In genomic region chr2:127566576-127566975, GRCh38 we compare ENCODE assay signal across 16 cellular contexts. TPM values are rescaled to one million over a fixed set of nuclear protein-coding genes. Genes with fewer than 3 reads are reported as not detected.
"Had no signal": no experiment of that assay in that cellular context is flagged by ENCODE, and none has a peak within 500 bp of the region (broad histone marks: within the 10 kb centered on the region; RNA-seq: fewer than 3 reads in every experiment).

No MANE protein-coding gene starts in this region.

- DNase-seq: activated CD4-positive, alpha-beta T cell treated with anti-CD3 and anti-CD28 coated beads, Interleukin-2, amount 10 ng/mL, durations not matched to agents 7 days and 5 days; activated CD4-positive, CD25-positive, alpha-beta regulatory T cell; activated gamma-delta T cell treated with Interleukin-2 at 50 U/mL for 16 hours; activated naive CD8-positive, alpha-beta T cell treated with anti-CD3 and anti-CD28 coated beads, Interleukin-2, amount 10 ng/mL, durations not matched to agents 7 days and 5 days; activated T-cell treated with anti-CD3 and anti-CD28 coated beads, Interleukin-2, amount 50 U/mL, for 24 hours; cerebellar nuclear complex; dermis blood vessel endothelial cell; immature natural killer cell; lower lobe of right lung; midbrain had no signal

- H3K27me3 Mint-ChIP-seq: activated naive CD8-positive, alpha-beta T cell treated with anti-CD3 and anti-CD28 coated beads, Interleukin-2, amount 10 ng/mL, durations not matched to agents 7 days and 5 days; stimulated activated memory B cell treated with anti-CD40 and anti-IgM and Interleukin-4, amounts not matched to agents 10 μg/mL and 1 μg/mL and 100 μg/mL, for 72 hours had no signal

- ATAC-seq: heart left ventricle; lower lobe of right lung; stimulated activated memory B cell treated with anti-CD40 and anti-IgM and Interleukin-4, amounts not matched to agents 10 μg/mL and 1 μg/mL and 100 μg/mL, for 72 hours had no signal

- H3K36me3 Mint-ChIP-seq: brain, immature natural killer cell, neural progenitor cell had no signal

- H3K9me3 Mint-ChIP-seq: activated T-cell treated with anti-CD3 and anti-CD28 coated beads, Interleukin-2, amount 50 U/mL, for 24 hours; neural progenitor cell had no signal

- H3K27ac Mint-ChIP-seq: activated CD4-positive, alpha-beta T cell treated with anti-CD3 and anti-CD28 coated beads, Interleukin-2, amount 10 ng/mL, durations not matched to agents 7 days and 5 days; activated naive CD8-positive, alpha-beta T cell treated with anti-CD3 and anti-CD28 coated beads, Interleukin-2, amount 10 ng/mL, durations not matched to agents 7 days and 5 days; activated T-cell treated with anti-CD3 and anti-CD28 coated beads, Interleukin-2, amount 50 U/mL, for 24 hours; brain; immature natural killer cell; neural progenitor cell; stimulated activated memory B cell treated with anti-CD40 and anti-IgM and Interleukin-4, amounts not matched to agents 10 μg/mL and 1 μg/mL and 100 μg/mL, for 72 hours had no signal

- H3K4me3 Mint-ChIP-seq: activated CD4-positive, alpha-beta T cell treated with anti-CD3 and anti-CD28 coated beads, Interleukin-2, amount 10 ng/mL, durations not matched to agents 7 days and 5 days; activated naive CD8-positive, alpha-beta T cell treated with anti-CD3 and anti-CD28 coated beads, Interleukin-2, amount 10 ng/mL, durations not matched to agents 7 days and 5 days; activated T-cell treated with anti-CD3 and anti-CD28 coated beads, Interleukin-2, amount 50 U/mL, for 24 hours; brain; immature natural killer cell; neural progenitor cell; stimulated activated memory B cell treated with anti-CD40 and anti-IgM and Interleukin-4, amounts not matched to agents 10 μg/mL and 1 μg/mL and 100 μg/mL, for 72 hours had no signal

- H3K4me1 Mint-ChIP-seq: immature natural killer cell had no signal

RNA-seq across cellular contexts. Expression of gene MYO7B, which starts 31.1 kb away (rescaled TPM):
- total RNA-seq: dermis blood vessel endothelial cell, epithelial cell of proximal tubule, myocyte had no signal
